8 cellular contexts compared by ENCODE assay signal in genomic region chr7:129144834-129145668, GRCh38. TPM values are rescaled to one million over a fixed set of nuclear protein-coding genes. Genes with fewer than 3 reads are reported as not detected.
DNase-seq lines count a peak whose midpoint lies in the region; ATAC-seq and TF ChIP-seq lines count a peak whose summit lies in the region.

No MANE protein-coding gene starts in this region.

- H3K4me3 Mint-ChIP-seq in activated CD4-positive, alpha-beta memory T cell treated with anti-CD3 and anti-CD28 coated beads for 36 hours = peak overlapping the region; percentile 67

- intact Hi-C loops in activated CD4-positive, alpha-beta memory T cell treated with anti-CD3 and anti-CD28 coated beads for 36 hours (cut with micrococcal nuclease) = no loop called here

- H3K9ac ChIP-seq in smooth muscle cell (ENCODE audit: low read depth) = no peak overlapping the region

- peak overlapping the region; percentile 96 for H3K4me2 ChIP-seq in smooth muscle cell

- H3K4me1 Mint-ChIP-seq in activated CD4-positive, alpha-beta memory T cell treated with anti-CD3 and anti-CD28 coated beads for 36 hours (ENCODE audit: low read depth) = peaks cover 11% of the 10 kb centered on the region

- ATAC-seq in HG03135 (IDR thresholded peaks at IDR 0.05; ENCODE audit: unreplicated experiment) (peak; percentile 24), foreskin keratinocyte (no peak)

- H3K9me3 ChIP-seq in smooth muscle cell (replicated peaks; ENCODE audit: low read depth) = no peaks in the 10 kb centered on the region

- H3K27me3 Mint-ChIP-seq in activated CD4-positive, alpha-beta memory T cell treated with anti-CD3 and anti-CD28 coated beads for 36 hours = peaks cover 26% of the 10 kb centered on the region

- peak overlapping the region; percentile 44 for H3K4me3 ChIP-seq in smooth muscle cell

- no peaks in the 10 kb centered on the region for H3K9me3 Mint-ChIP-seq in activated CD4-positive, alpha-beta memory T cell treated with anti-CD3 and anti-CD28 coated beads for 36 hours

- no peaks in the 10 kb centered on the region for H3K79me2 ChIP-seq in smooth muscle cell (ENCODE audit: low read depth)

- CTCF ChIA-PET in activated CD4-positive, alpha-beta memory T cell treated with anti-CD3 and anti-CD28 coated beads for 36 hours (lab: Charles Lee) = interaction anchor here (1.9 to 3.8 kb wide), 2 partner anchors 18 to 19 kb away, joined by 16 to 24 read pairs; no protein-coding TSS in a partner anchor

- no peak overlapping the region for H3K27ac Mint-ChIP-seq in activated CD4-positive, alpha-beta memory T cell treated with anti-CD3 and anti-CD28 coated beads for 36 hours

- H4K20me1 ChIP-seq in smooth muscle cell (ENCODE audit: low read depth) = no peaks in the 10 kb centered on the region

- POLR2A ChIA-PET in activated CD4-positive, alpha-beta memory T cell treated with anti-CD3 and anti-CD28 coated beads for 36 hours (lab: Charles Lee) = no interaction called here

- WGBS in smooth muscle cell (ENCODE audit: low lambda C conversion rate) = 16% methylated on average over 29 of the region's 58 CpGs

- H2AFZ ChIP-seq in smooth muscle cell (ENCODE audit: low read depth) = peak overlapping the region; percentile 89

- no peaks in the 10 kb centered on the region for H3K36me3 ChIP-seq in smooth muscle cell (ENCODE audit: low read depth)

- peak; percentile 42 for TF ChIP-seq CTCF in foreskin keratinocyte (conservative IDR thresholded peaks at IDR 0.05)
- peak; percentile 15 for TF ChIP-seq CTCF in smooth muscle cell (IDR thresholded peaks at IDR 0.05; ENCODE audit: borderline replicate concordance, insufficient read depth, poor library complexity, severe bottlenecking)

- no peaks in the 10 kb centered on the region for H3F3A ChIP-seq in smooth muscle cell (ENCODE audit: low read depth)

- H3K36me3 Mint-ChIP-seq in activated CD4-positive, alpha-beta memory T cell treated with anti-CD3 and anti-CD28 coated beads for 36 hours = no peaks in the 10 kb centered on the region

- peak; percentile 48 for DNase-seq in DMS53 (lab: John Stamatoyannopoulos, UW)
- no peak for DNase-seq in DMS53 treated with DMSO at 0.1 percent for 48 hours (lab: John Stamatoyannopoulos, UW; ENCODE audit: unreplicated experiment)
- DNase-seq in activated CD4-positive, alpha-beta memory T cell treated with anti-CD3 and anti-CD28 coated beads for 36 hours = peak; percentile 30
- DNase-seq in foreskin keratinocyte = no peak
- no peak for DNase-seq in smooth muscle cell (lab: John Stamatoyannopoulos, UW; ENCODE audit: unreplicated experiment)
- DNase-seq in NCI-H187 (lab: John Stamatoyannopoulos, UW) = no peak
- DNase-seq in GM19240 (ENCODE audit: insufficient read length, low spot score) = no peak

- H3K27ac ChIP-seq in foreskin keratinocyte = no peak overlapping the region
- no peak overlapping the region for H3K27ac ChIP-seq in smooth muscle cell (ENCODE audit: low read depth)

- H3K27me3 ChIP-seq in foreskin keratinocyte = peaks cover 57% of the 10 kb centered on the region
- peaks cover 47% of the 10 kb centered on the region for H3K27me3 ChIP-seq in smooth muscle cell (ENCODE audit: low read depth)

- H3K4me1 ChIP-seq in foreskin keratinocyte = no peaks in the 10 kb centered on the region
- H3K4me1 ChIP-seq in smooth muscle cell (ENCODE audit: low read depth) = no peaks in the 10 kb centered on the region

RNA-seq across cellular contexts. Expression of gene TSPAN33, which starts 0.5 kb away (rescaled TPM):
- total RNA-seq in activated CD4-positive, alpha-beta memory T cell treated with anti-CD3 and anti-CD28 coated beads for 36 hours = 1 to 10 TPM; 3.3 to 4.1 TPM
- total RNA-seq in foreskin keratinocyte = 1.4 and 4.5 TPM in 2 replicates
- polyA plus RNA-seq in foreskin keratinocyte = 1.6 and 4.5 TPM in 2 replicates
- 2.0 and 2.8 TPM in 2 replicates for total RNA-seq in smooth muscle cell
- polyA plus RNA-seq in smooth muscle cell = 1.6 and 2.4 TPM in 2 replicates

RNA-seq across cellular contexts. Expression of gene SMO, which starts 43.4 kb away (rescaled TPM):
- under 1 TPM; 0.12 to 0.21 TPM for total RNA-seq in activated CD4-positive, alpha-beta memory T cell treated with anti-CD3 and anti-CD28 coated beads for 36 hours
- total RNA-seq in foreskin keratinocyte (10.9 and 11.4 TPM in 2 replicates), smooth muscle cell (23.6 and 30.6 TPM in 2 replicates)
- polyA plus RNA-seq in foreskin keratinocyte (9.5 and 9.8 TPM in 2 replicates), smooth muscle cell (21.0 and 25.8 TPM in 2 replicates)

Comparison
In these comparisons a context has a peak if more than half of its experiments do, and no peak if none do; other contexts are left out.
1. DNase-seq: peak in DMS53 (single experiment) and activated CD4-positive, alpha-beta memory T cell treated with anti-CD3 and anti-CD28 coated beads for 36 hours (single experiment); none in DMS53 treated with DMSO at 0.1 percent for 48 hours (single experiment), foreskin keratinocyte (0 of 2), smooth muscle cell (single experiment), NCI-H187 (0 of 2) and GM19240 (single experiment).